In genomic region chr20:38757145-38757800, GRCh38 we compare ENCODE assay signal across 1 cellular context.
TF ChIP-seq lines count a peak whose summit lies in the region.

No MANE protein-coding gene starts in this region.

TF ChIP-seq in endothelial cell of umbilical vein, 7 proteins besides CTCF, POLR2A, EP300 and RAD21 (continued from another document):
- TF ChIP-seq MAX (IDR thresholded peaks at IDR 0.05; ENCODE audit: insufficient read depth, insufficient read length) (no peak), JUN (IDR thresholded peaks at IDR 0.05; ENCODE audit: borderline replicate concordance, insufficient read depth, insufficient read length, low read depth) (no peak), GATA2 (IDR thresholded peaks at IDR 0.05; ENCODE audit: insufficient read depth, insufficient read length, low read depth, low read length) (no peak)
